In genomic region chr1:35808376-35809155, GRCh38 we compare ENCODE assay signal across 8 cellular contexts. TPM values are rescaled to one million over a fixed set of nuclear protein-coding genes. Genes with fewer than 3 reads are reported as not detected.
DNase-seq lines count a peak whose midpoint lies in the region; ATAC-seq and TF ChIP-seq lines count a peak whose summit lies in the region.

No MANE protein-coding gene starts in this region.

- in situ Hi-C loops in transverse colon (cut with MboI; ENCODE audit: low pct_ligation_motif_present in 1 of 4, low pct_unique_long_range_greater_than_20kb in 1 of 4, low sequenced_read_pairs in 3 of 4) = no loop called here

- H3K9me3 Mint-ChIP-seq in activated T-cell treated with anti-CD3 and anti-CD28 coated beads, Interleukin-2, amount 50 U/mL, for 72 hours = no peaks in the 10 kb centered on the region

- H3K27ac ChIP-seq in muscle layer of duodenum (ENCODE audit: low read length) = peak overlapping the region; percentile 79
- peak overlapping the region; percentile 89 to 95 (median 92) for H3K27ac ChIP-seq in transverse colon

- TF ChIP-seq CTCF in fibroblast of mammary gland (conservative IDR thresholded peaks at IDR 0.05; ENCODE audit: control insufficient read depth, insufficient read depth, low read depth, low read length) (no peak), transverse colon (IDR thresholded peaks at IDR 0.05) (no peak)

- peaks cover 10 to 16% of the 10 kb centered on the region in 2 donors for H3K4me1 ChIP-seq in muscle layer of duodenum (ENCODE audit: control insufficient read depth in 1 of 2, insufficient read depth in 2 of 2, low read length in 2 of 2)
- peaks cover 7 to 31% (median 20%) of the 10 kb centered on the region in 4 donors for H3K4me1 ChIP-seq in transverse colon

- peak; percentile 13 for DNase-seq in NCI-H748 (lab: John Stamatoyannopoulos, UW; ENCODE audit: unreplicated experiment)
- DNase-seq in NCI-H748 treated with DMSO at 0.1 percent for 48 hours (lab: John Stamatoyannopoulos, UW) = no peak
- DNase-seq in LoVo (ENCODE audit: low spot score) = peak; percentile 27
- peak; percentile 23 for DNase-seq in activated T-cell treated with anti-CD3 and anti-CD28 coated beads, Interleukin-2, amount 50 U/mL, for 72 hours
- no peak for DNase-seq in fibroblast of mammary gland (ENCODE audit: low read depth)
- DNase-seq in transverse colon = peak; percentile 46
- no peak for DNase-seq in inferior parietal cortex (ENCODE audit: extremely low spot score)

- 2% methylated on average over 12 of the region's 60 CpGs; no CpG with 5 or more reads in 1 of the 2 donors for WGBS in transverse colon (ENCODE audit: low coverage in 1 of 2), 2 donors

- no peaks in the 10 kb centered on the region for H3K36me3 ChIP-seq in muscle layer of duodenum (ENCODE audit: control insufficient read depth in 1 of 2, insufficient read depth in 2 of 2, low read length in 2 of 2)
- H3K36me3 ChIP-seq in transverse colon = no peaks in the 10 kb centered on the region

- no peaks in the 10 kb centered on the region for H3K27me3 Mint-ChIP-seq in activated T-cell treated with anti-CD3 and anti-CD28 coated beads, Interleukin-2, amount 50 U/mL, for 72 hours (ENCODE audit: low read depth)

- H3K9me3 ChIP-seq in muscle layer of duodenum (ENCODE audit: control insufficient read depth in 1 of 2, low read length in 2 of 2) (no peaks in the 10 kb centered on the region), transverse colon (no peaks in the 10 kb centered on the region)

- H3K27me3 ChIP-seq in muscle layer of duodenum (ENCODE audit: low read depth, low read length) (no peaks in the 10 kb centered on the region), transverse colon (no peaks in the 10 kb centered on the region)

- H3K4me3 ChIP-seq in fibroblast of mammary gland (ENCODE audit: control insufficient read depth, low read depth, low read length) (peak overlapping the region; percentile 71), muscle layer of duodenum (ENCODE audit: low read depth in 1 of 2, low read length in 2 of 2) (peak overlapping the region; percentile 74 to 91), transverse colon (peak overlapping the region; percentile 94 to 100 (median 96))

- peak overlapping the region; percentile 72 for H3K27ac Mint-ChIP-seq in activated T-cell treated with anti-CD3 and anti-CD28 coated beads, Interleukin-2, amount 50 U/mL, for 72 hours

- intact Hi-C loops in transverse colon (cut with DNase I; ENCODE audit: low total_unique reads) = no loop called here

- peak overlapping the region; percentile 87 for H3K4me3 Mint-ChIP-seq in activated T-cell treated with anti-CD3 and anti-CD28 coated beads, Interleukin-2, amount 50 U/mL, for 72 hours

- ATAC-seq in activated T-cell treated with anti-CD3 and anti-CD28 coated beads, Interleukin-2, amount 50 U/mL, for 72 hours (replicated peaks in 1 of 2) = peak; percentile 53 to 61

- TF ChIP-seq POLR2A in transverse colon (IDR thresholded peaks at IDR 0.05) = peak; percentile 27

- TF ChIP-seq EP300 in transverse colon (IDR thresholded peaks at IDR 0.05; ENCODE audit: low read depth) = no peak

- peaks cover 2% of the 10 kb centered on the region in 2 donors for H3K36me3 Mint-ChIP-seq in activated T-cell treated with anti-CD3 and anti-CD28 coated beads, Interleukin-2, amount 50 U/mL, for 72 hours (ENCODE audit: insufficient read depth in 2 of 2)

- H3K4me1 Mint-ChIP-seq in activated T-cell treated with anti-CD3 and anti-CD28 coated beads, Interleukin-2, amount 50 U/mL, for 72 hours (ENCODE audit: low read depth) = peaks cover 24% of the 10 kb centered on the region

RNA-seq across cellular contexts. Expression of gene AGO4, which starts 0.8 kb away (rescaled TPM):
- 10 to 100 TPM; 10.9 to 13.6 TPM for total RNA-seq in activated T-cell treated with anti-CD3 and anti-CD28 coated beads, Interleukin-2, amount 50 U/mL, for 72 hours
- total RNA-seq in transverse colon = 10 to 100 TPM in 3 of 4 donors, 1 to 10 TPM in 1; 6.4 to 21.3 (median 16.8) TPM

RNA-seq across cellular contexts. Expression of gene CLSPN, which starts 38.8 kb away (rescaled TPM):
- total RNA-seq in activated T-cell treated with anti-CD3 and anti-CD28 coated beads, Interleukin-2, amount 50 U/mL, for 72 hours = 10 to 100 TPM; 42.2 to 42.8 TPM
- total RNA-seq in transverse colon = under 1 TPM in 2 of 4 donors, not detected in 2; 0.79 to 0.82 TPM

Comparison
In these comparisons a context has a peak if more than half of its experiments do, and no peak if none do; other contexts are left out.
1. DNase-seq: peak in NCI-H748 (single experiment), LoVo (single experiment), activated T-cell treated with anti-CD3 and anti-CD28 coated beads, Interleukin-2, amount 50 U/mL, for 72 hours (2 of 2) and transverse colon (single experiment); none in NCI-H748 treated with DMSO at 0.1 percent for 48 hours (single experiment), fibroblast of mammary gland (single experiment) and inferior parietal cortex (single experiment).
2. RNA of gene CLSPN, which starts 38.8 kb away (total RNA-seq): 42.2 to 42.8 TPM in activated T-cell treated with anti-CD3 and anti-CD28 coated beads, Interleukin-2, amount 50 U/mL, for 72 hours; 0.79 to 0.82 TPM in transverse colon; every median in the first group is over 10 times any median in the second.
3. Peak in every context shown above with its lines, with median percentiles within 50 percentile points of each other: H3K4me3 ChIP-seq.